Comparison of ENCODE assay signal across 21 cellular contexts in the genomic region with DNA sequence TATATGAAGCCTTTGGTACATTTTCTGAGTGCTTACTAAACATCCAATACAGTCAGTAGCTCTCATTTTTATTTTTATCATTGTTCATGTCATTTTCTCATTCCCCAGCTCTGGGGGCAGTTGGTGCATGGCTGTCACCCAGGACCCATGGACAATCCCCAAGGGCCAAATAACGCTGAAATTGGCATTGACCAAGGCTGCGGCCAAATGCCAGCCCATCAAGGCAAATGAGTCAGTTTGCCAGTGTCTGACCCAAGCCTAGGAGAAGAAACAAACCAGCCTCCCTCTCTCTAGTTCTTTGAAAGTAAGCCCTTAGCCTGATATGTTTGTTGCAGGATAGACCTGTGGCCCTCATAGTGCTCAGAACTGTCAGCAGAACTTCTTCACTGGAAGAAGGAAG.
A peak's percentile ranks its signal among the peaks of the same experiment; 100 is the strongest.
DNase-seq lines count a peak whose midpoint lies in the region; ATAC-seq and TF ChIP-seq lines count a peak whose summit lies in the region.
"Had no signal": no experiment of that assay in that cellular context is flagged by ENCODE, and none has a peak within 500 bp of the region (broad histone marks: within the 10 kb centered on the region; RNA-seq: fewer than 3 reads in every experiment).

No MANE protein-coding gene starts in this region.

- H3K9me2 ChIP-seq in GM23248 (ENCODE audit: insufficient read depth), result no peaks in the 10 kb centered on the region

- H3F3A ChIP-seq in GM23248 (ENCODE audit: insufficient read depth), result peaks cover 29% of the 10 kb centered on the region

- H3K9ac ChIP-seq in GM23248, result no peak overlapping the region

- no peaks in the 10 kb centered on the region for H3K27me3 Mint-ChIP-seq in glutamatergic neuron (ENCODE audit: unreplicated experiment)
- H3K27me3 Mint-ChIP-seq: IgD-negative memory B cell had no signal

- intact Hi-C loops in stomach (cut with DNase I; ENCODE audit: low total_unique reads), result no loop called here
- intact Hi-C loops in sciatic nerve (cut with DNase I), result no loop called here

- peak overlapping the region; percentile 43 for H3K27ac ChIP-seq in GM23248
- peak overlapping the region in 3 of 5 donors; percentile 8 to 68 (median 62) for H3K27ac ChIP-seq in stomach

- H4K20me1 ChIP-seq in GM23248 (ENCODE audit: insufficient read depth), result no peaks in the 10 kb centered on the region

- ATAC-seq in SK-N-SH treated with all-trans-retinoic acid at 6 μM for 48 hours (peak; percentile 10; the same call in 2 of the 3 replicates), HG03469 (IDR thresholded peaks at IDR 0.05; ENCODE audit: unreplicated experiment) (no peak), GM19395 (IDR thresholded peaks at IDR 0.05; ENCODE audit: unreplicated experiment) (no peak), sciatic nerve (no peak), GM18511 (IDR thresholded peaks at IDR 0.05; ENCODE audit: unreplicated experiment) (no peak)

- no peak for TF ChIP-seq EP300 in stomach (IDR thresholded peaks at IDR 0.05)

- H3K9me3 Mint-ChIP-seq in glutamatergic neuron (ENCODE audit: unreplicated experiment), result no peaks in the 10 kb centered on the region
- H3K9me3 Mint-ChIP-seq: IgD-negative memory B cell had no signal

- no peak for TF ChIP-seq CTCF in glutamatergic neuron (IDR thresholded peaks at IDR 0.05; ENCODE audit: partially characterized antibody, unreplicated experiment)
- no peak for TF ChIP-seq CTCF in stomach (IDR thresholded peaks at IDR 0.05)

- H3K4me1 ChIP-seq in GM23248 (ENCODE audit: insufficient read depth) (peaks cover 32% of the 10 kb centered on the region), stomach (peaks cover 12 to 71% (median 20%) of the 10 kb centered on the region in 4 donors)

- TF ChIP-seq POLR2A in stomach (IDR thresholded peaks at IDR 0.05), result no peak

- no peak for DNase-seq in GM23248
- no peak for DNase-seq in glutamatergic neuron
- no peak for DNase-seq in stomach
- no peak for DNase-seq in sciatic nerve (ENCODE audit: low spot score)
- DNase-seq: C1 segment of cervical spinal cord, DMS 273 treated with DMSO at 0.1 percent for 48 hours, GF-D8, Kasumi-1, MM.1S, NCI-H1105, NCI-H1694 treated with DMSO at 0.1 percent for 48 hours, NCI-H2107, NCI-H226, NCI-H524 treated with DMSO at 0.1 percent for 48 hours, Peyer's patch, SHP77 had no signal

- H3K27me3 ChIP-seq in GM23248 (replicated peaks; ENCODE audit: insufficient read depth) (no peaks in the 10 kb centered on the region), stomach (no peaks in the 10 kb centered on the region)
- H3K27me3 ChIP-seq: Peyer's patch had no signal

- H3K4me3 ChIP-seq in GM23248 (no peak overlapping the region), stomach (no peak overlapping the region)

- H3K4me1 Mint-ChIP-seq in glutamatergic neuron (ENCODE audit: low read depth, unreplicated experiment), result peaks cover 11% of the 10 kb centered on the region
- H3K4me1 Mint-ChIP-seq: IgD-negative memory B cell had no signal

- no peaks in the 10 kb centered on the region for H3K36me3 Mint-ChIP-seq in glutamatergic neuron (ENCODE audit: unreplicated experiment)

- H3K27ac Mint-ChIP-seq in glutamatergic neuron (ENCODE audit: unreplicated experiment), result peak overlapping the region; percentile 23

- H3K9me3 ChIP-seq in GM23248 (ENCODE audit: low read depth) (no peaks in the 10 kb centered on the region), stomach (no peaks in the 10 kb centered on the region)
- H3K9me3 ChIP-seq: Peyer's patch had no signal

- H3K4me3 Mint-ChIP-seq in glutamatergic neuron (ENCODE audit: unreplicated experiment), result no peak overlapping the region
- H3K4me3 Mint-ChIP-seq: IgD-negative memory B cell had no signal

- peak overlapping the region; percentile 18; the same call in 1 of the 2 replicates for H2AFZ ChIP-seq in GM23248

- peak overlapping the region; percentile 47 for H3K4me2 ChIP-seq in GM23248 (ENCODE audit: unreplicated experiment)

- in situ Hi-C loops in GM23248 (cut with MboI), result no loop called here

- 92 to 96% methylated on average over 2 of the region's 2 CpGs for WGBS in GM23248 (ENCODE audit: low coverage in 1 of 2, low lambda C conversion rate in 2 of 2, missing lambda C conversion rate in 2 of 2), 2 experiments
- WGBS in stomach, 5 donors, result 77 to 95% (median 94%) methylated on average over 2 of the region's 2 CpGs

- no peaks in the 10 kb centered on the region for H3K79me2 ChIP-seq in GM23248 (ENCODE audit: insufficient read depth)

- H3K36me3 ChIP-seq in GM23248 (ENCODE audit: low read depth), result no peaks in the 10 kb centered on the region; the same call in 1 of the 2 replicates
- no peaks in the 10 kb centered on the region for H3K36me3 ChIP-seq in stomach
- H3K36me3 ChIP-seq: Peyer's patch had no signal

TF ChIP-seq in SK-N-SH treated with all-trans-retinoic acid at 6 μM for 48 hours, 23 proteins besides CTCF, POLR2A, EP300 and RAD21:
- TF ChIP-seq ISL1 (CRISPR knock-in tag; IDR thresholded peaks at IDR 0.05), result no peak
- TF ChIP-seq ZNF70 (CRISPR knock-in tag; IDR thresholded peaks at IDR 0.05), result no peak
- no peak for TF ChIP-seq ZC3H10 (CRISPR knock-in tag; IDR thresholded peaks at IDR 0.05)
- TF ChIP-seq TOX (CRISPR knock-in tag; IDR thresholded peaks at IDR 0.05; ENCODE audit: borderline replicate concordance), result no peak
- TF ChIP-seq BACH2 (CRISPR knock-in tag; IDR thresholded peaks at IDR 0.05; ENCODE audit: borderline replicate concordance), result no peak
- TF ChIP-seq, protein P1, sequence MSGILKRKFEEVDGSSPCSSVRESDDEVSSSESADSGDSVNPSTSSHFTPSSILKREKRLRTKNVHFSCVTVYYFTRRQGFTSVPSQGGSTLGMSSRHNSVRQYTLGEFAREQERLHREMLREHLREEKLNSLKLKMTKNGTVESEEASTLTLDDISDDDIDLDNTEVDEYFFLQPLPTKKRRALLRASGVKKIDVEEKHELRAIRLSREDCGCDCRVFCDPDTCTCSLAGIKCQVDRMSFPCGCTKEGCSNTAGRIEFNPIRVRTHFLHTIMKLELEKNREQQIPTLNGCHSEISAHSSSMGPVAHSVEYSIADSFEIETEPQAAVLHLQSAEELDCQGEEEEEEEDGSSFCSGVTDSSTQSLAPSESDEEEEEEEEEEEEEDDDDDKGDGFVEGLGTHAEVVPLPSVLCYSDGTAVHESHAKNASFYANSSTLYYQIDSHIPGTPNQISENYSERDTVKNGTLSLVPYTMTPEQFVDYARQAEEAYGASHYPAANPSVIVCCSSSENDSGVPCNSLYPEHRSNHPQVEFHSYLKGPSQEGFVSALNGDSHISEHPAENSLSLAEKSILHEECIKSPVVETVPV (CRISPR knock-in tag; IDR thresholded peaks at IDR 0.05), result no peak
- TF ChIP-seq GLIS3 (CRISPR knock-in tag; IDR thresholded peaks at IDR 0.05), result no peak
- TF ChIP-seq ZNF8 (CRISPR knock-in tag; IDR thresholded peaks at IDR 0.05), result no peak
- TF ChIP-seq ZFP3 (CRISPR knock-in tag; IDR thresholded peaks at IDR 0.05), result no peak
- no peak for TF ChIP-seq SNAI2 (CRISPR knock-in tag; IDR thresholded peaks at IDR 0.05)
- TF ChIP-seq ESRRG (CRISPR knock-in tag; IDR thresholded peaks at IDR 0.05), result no peak
- TF ChIP-seq, protein P2, sequence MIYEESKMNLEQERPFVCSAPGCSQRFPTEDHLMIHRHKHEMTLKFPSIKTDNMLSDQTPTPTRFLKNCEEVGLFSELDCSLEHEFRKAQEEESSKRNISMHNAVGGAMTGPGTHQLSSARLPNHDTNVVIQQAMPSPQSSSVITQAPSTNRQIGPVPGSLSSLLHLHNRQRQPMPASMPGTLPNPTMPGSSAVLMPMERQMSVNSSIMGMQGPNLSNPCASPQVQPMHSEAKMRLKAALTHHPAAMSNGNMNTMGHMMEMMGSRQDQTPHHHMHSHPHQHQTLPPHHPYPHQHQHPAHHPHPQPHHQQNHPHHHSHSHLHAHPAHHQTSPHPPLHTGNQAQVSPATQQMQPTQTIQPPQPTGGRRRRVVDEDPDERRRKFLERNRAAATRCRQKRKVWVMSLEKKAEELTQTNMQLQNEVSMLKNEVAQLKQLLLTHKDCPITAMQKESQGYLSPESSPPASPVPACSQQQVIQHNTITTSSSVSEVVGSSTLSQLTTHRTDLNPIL (CRISPR knock-in tag; IDR thresholded peaks at IDR 0.05; ENCODE audit: low read depth), result no peak
